ENCODE assay signal across 21 cellular contexts in the genomic region with DNA sequence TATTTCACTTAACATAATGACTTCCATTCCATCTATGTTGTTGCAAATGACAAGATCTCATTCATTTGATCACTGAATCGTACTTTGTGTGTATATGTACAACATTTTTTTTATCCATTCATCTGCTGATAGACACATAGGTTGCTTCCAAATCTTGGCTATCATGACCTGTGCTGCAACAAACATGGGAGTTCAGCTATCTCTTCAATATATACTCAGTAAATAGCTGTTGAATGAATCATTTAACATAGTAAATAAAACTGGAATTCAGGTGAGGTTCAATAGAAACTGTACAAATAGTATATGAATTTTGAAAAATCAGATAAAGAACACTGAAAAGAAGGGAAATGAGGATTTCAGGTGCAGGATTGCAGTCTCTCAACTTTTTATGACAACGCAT.
"Had no signal": no experiment of that assay in that cellular context is flagged by ENCODE, and none has a peak within 500 bp of the region (broad histone marks: within the 10 kb centered on the region; RNA-seq: fewer than 3 reads in every experiment).

No MANE protein-coding gene starts in this region.

- H3K4me3 ChIP-seq: breast epithelium, gastrocnemius medialis, left ventricle myocardium inferior, right lobe of liver, skin epidermis, thoracic aorta, uterus had no signal

- H3K9me3 Mint-ChIP-seq: dendritic cell treated with granulocyte-macrophage colony-stimulating factor and Interleukin-4, amounts not matched to agents 40 ng/mL and 50 ng/mL, for 4 days had no signal

- H3K27ac Mint-ChIP-seq: activated CD4-positive, alpha-beta T cell treated with anti-CD3 and anti-CD28 coated beads for 36 hours; activated naive CD4-positive, alpha-beta T cell treated with anti-CD3 and anti-CD28 coated beads, Interleukin-2, amount 50 U/mL, for 72 hours; activated T-cell treated with anti-CD3 and anti-CD28 coated beads, Interleukin-2, amount 50 U/mL, for 72 hours; dendritic cell treated with granulocyte-macrophage colony-stimulating factor and Interleukin-4, amounts not matched to agents 40 ng/mL and 50 ng/mL, for 4 days; nephron progenitor cell; stimulated activated naive CD8-positive, alpha-beta T cell treated with anti-CD3 and anti-CD28 coated beads, Interleukin-15, Interleukin-2, amounts not matched to agents 100 ng/mL and 50 ng/mL, for 24 hours had no signal

- H3K4me3 Mint-ChIP-seq: activated CD4-positive, alpha-beta T cell treated with anti-CD3 and anti-CD28 coated beads for 36 hours; activated T-cell treated with anti-CD3 and anti-CD28 coated beads, Interleukin-2, amount 50 U/mL, for 72 hours; central memory CD8-positive, alpha-beta T cell; dendritic cell treated with granulocyte-macrophage colony-stimulating factor and Interleukin-4, amounts not matched to agents 40 ng/mL and 50 ng/mL, for 4 days; nephron progenitor cell; stimulated activated naive CD8-positive, alpha-beta T cell treated with anti-CD3 and anti-CD28 coated beads, Interleukin-15, Interleukin-2, amounts not matched to agents 100 ng/mL and 50 ng/mL, for 24 hours had no signal

- H3K27ac ChIP-seq: breast epithelium, gastrocnemius medialis, left ventricle myocardium inferior, neutrophil, right lobe of liver, skin epidermis, thoracic aorta, uterus had no signal

- DNase-seq: activated CD4-positive, alpha-beta T cell treated with anti-CD3 and anti-CD28 coated beads for 36 hours; activated CD4-positive, CD25-positive, alpha-beta regulatory T cell; activated naive CD4-positive, alpha-beta T cell; activated T-cell treated with anti-CD3 and anti-CD28 coated beads for 4 hours; activated T-cell treated with anti-CD3 and anti-CD28 coated beads, Interleukin-2, amount 50 U/mL, for 72 hours; gastrocnemius medialis; glutamatergic neuron; left ventricle myocardium inferior; nephron progenitor cell; right lobe of liver; stimulated activated CD4-positive, alpha-beta T cell treated with anti-CD3 and anti-CD28 coated beads, Interleukin-12 subunit alpha, Interleukin-12 subunit beta, amount 100 ng/mL, for 4 hours; stimulated activated CD4-positive, alpha-beta T cell treated with anti-CD3 and anti-CD28 coated beads, Interleukin-4, amount 100 ng/mL, for 1 hour; uterus had no signal

- H3K27me3 Mint-ChIP-seq: activated CD4-positive, alpha-beta T cell treated with anti-CD3 and anti-CD28 coated beads for 36 hours; central memory CD8-positive, alpha-beta T cell; dendritic cell treated with granulocyte-macrophage colony-stimulating factor and Interleukin-4, amounts not matched to agents 40 ng/mL and 50 ng/mL, for 4 days; stimulated activated naive CD8-positive, alpha-beta T cell treated with anti-CD3 and anti-CD28 coated beads, Interleukin-15, Interleukin-2, amounts not matched to agents 100 ng/mL and 50 ng/mL, for 24 hours had no signal

- H3K4me1 Mint-ChIP-seq: activated CD4-positive, alpha-beta T cell treated with anti-CD3 and anti-CD28 coated beads for 36 hours; central memory CD8-positive, alpha-beta T cell; nephron progenitor cell had no signal

- H3K36me3 ChIP-seq: breast epithelium, gastrocnemius medialis, left ventricle myocardium inferior, neutrophil, right lobe of liver, thoracic aorta, uterus had no signal

- H3K4me1 ChIP-seq: breast epithelium, gastrocnemius medialis, left ventricle myocardium inferior, right lobe of liver, uterus had no signal

- H3K27me3 ChIP-seq: breast epithelium, gastrocnemius medialis, neutrophil, right lobe of liver, uterus had no signal

- H3K9me3 ChIP-seq: breast epithelium, gastrocnemius medialis, left ventricle myocardium inferior, neutrophil, right lobe of liver, thoracic aorta, uterus had no signal
